ENCODE assay signal across 21 cellular contexts in genomic region chr6:98825602-98826230, GRCh38. TPM values are rescaled to one million over a fixed set of nuclear protein-coding genes. Genes with fewer than 3 reads are reported as not detected.
DNase-seq lines count a peak whose midpoint lies in the region; ATAC-seq and TF ChIP-seq lines count a peak whose summit lies in the region.
"Had no signal": no experiment of that assay in that cellular context is flagged by ENCODE, and none has a peak within 500 bp of the region (broad histone marks: within the 10 kb centered on the region; RNA-seq: fewer than 3 reads in every experiment).

No MANE protein-coding gene starts in this region.

- H3K36me3 ChIP-seq in KOPT-K1 (ENCODE audit: insufficient read depth, low read length) (no peaks in the 10 kb centered on the region), upper lobe of left lung (no peaks in the 10 kb centered on the region)
- H3K36me3 ChIP-seq: esophagus muscularis mucosa, gastrocnemius medialis had no signal

- no peak for ATAC-seq in stimulated activated naive CD8-positive, alpha-beta T cell treated with anti-CD3 and anti-CD28 coated beads, Interleukin-15, Interleukin-2, amounts not matched to agents 100 U/mL and 50 U/mL, for 24 hours
- no peak for ATAC-seq in upper lobe of left lung (ENCODE audit: low FRiP score in 2 of 2)
- ATAC-seq in GM18909 (IDR thresholded peaks at IDR 0.05; ENCODE audit: poor library complexity, unreplicated experiment): no peak
- ATAC-seq: activated T-cell treated with anti-CD3 and anti-CD28 coated beads, Interleukin-2, amount 50 U/mL, for 72 hours; effector memory CD8-positive, alpha-beta T cell; gastrocnemius medialis; left lobe of liver; Right ventricle myocardium inferior had no signal

- no peaks in the 10 kb centered on the region for H3K9me3 ChIP-seq in KOPT-K1 (ENCODE audit: insufficient read depth, low read length, poor library complexity, severe bottlenecking)
- H3K9me3 ChIP-seq in upper lobe of left lung: no peaks in the 10 kb centered on the region
- H3K9me3 ChIP-seq: esophagus muscularis mucosa, gastrocnemius medialis had no signal

- TF ChIP-seq EP300 in upper lobe of left lung (IDR thresholded peaks at IDR 0.05): no peak

- intact Hi-C loops in dorsolateral prefrontal cortex (cut with DNase I): no loop called here

- DNase-seq in dorsolateral prefrontal cortex: no peak
- DNase-seq in left kidney (ENCODE audit: low read depth, low spot score): peak; percentile 15
- peak; percentile 11 for DNase-seq in stimulated activated naive CD8-positive, alpha-beta T cell treated with anti-CD3 and anti-CD28 coated beads, Interleukin-15, Interleukin-2, amounts not matched to agents 100 U/mL and 50 U/mL, for 24 hours
- no peak for DNase-seq in NCI-H510A treated with DMSO at 0.1 percent for 48 hours (lab: John Stamatoyannopoulos, UW)
- DNase-seq in upper lobe of left lung: no peak
- DNase-seq: activated CD4-positive, alpha-beta T cell treated with anti-CD3 and anti-CD28 coated beads for 4 hours; activated T-cell treated with anti-CD3 and anti-CD28 coated beads, Interleukin-2, amount 50 U/mL, for 72 hours; CD4-positive, CD25-positive, alpha-beta regulatory T cell; DMS 273 treated with DMSO at 0.1 percent for 48 hours; effector memory CD8-positive, alpha-beta T cell; gastrocnemius medialis; KG1; NCI-H748 treated with DMSO at 0.1 percent for 48 hours; OCI-M1; substantia nigra had no signal

- H3K27ac ChIP-seq in KOPT-K1 (ENCODE audit: low read depth, low read length, poor library complexity, severe bottlenecking) (peak overlapping the region; percentile 74), dorsolateral prefrontal cortex (peak overlapping the region in 38 of 59 donors; percentile 2 to 98 (median 66)), upper lobe of left lung (no peak overlapping the region)
- H3K27ac ChIP-seq: esophagus muscularis mucosa, gastrocnemius medialis had no signal

- H3K4me3 ChIP-seq in dorsolateral prefrontal cortex (peak overlapping the region in 42 of 59 donors; percentile 44 to 78 (median 64)), upper lobe of left lung (no peak overlapping the region)

- H3K27me3 ChIP-seq in dorsolateral prefrontal cortex (peaks cover 0 to 35% (median 5%) of the 10 kb centered on the region in 45 donors), upper lobe of left lung (peaks cover 0 to 61% (median 23%) of the 10 kb centered on the region in 4 donors)

- TF ChIP-seq CTCF in dorsolateral prefrontal cortex (IDR thresholded peaks at IDR 0.05 in 54 of 56, conservative IDR thresholded peaks at IDR 0.05 in 2 of 56; ENCODE audit: low read depth in 1 of 56, partially characterized antibody in 56 of 56) (no peak), upper lobe of left lung (IDR thresholded peaks at IDR 0.05) (no peak)

- no peak for TF ChIP-seq POLR2A in upper lobe of left lung (IDR thresholded peaks at IDR 0.05)

- peaks cover 15 to 35% (median 21%) of the 10 kb centered on the region in 4 donors for H3K4me1 ChIP-seq in upper lobe of left lung

- WGBS in upper lobe of left lung, 2 donors: 4 to 8% methylated on average over 17 to 19 of the region's 19 CpGs

RNA-seq across cellular contexts. Expression of gene POU3F2, which starts 8.7 kb away (rescaled TPM):
- total RNA-seq in dorsolateral prefrontal cortex: 10 to 100 TPM; 10.8 to 38.0 (median 20.6) TPM
- total RNA-seq in upper lobe of left lung: not detected
- total RNA-seq: activated T-cell treated with anti-CD3 and anti-CD28 coated beads, Interleukin-2, amount 50 U/mL, for 72 hours; CD4-positive, CD25-positive, alpha-beta regulatory T cell; esophagus muscularis mucosa; left lobe of liver; mesenteric fat pad; Right ventricle myocardium inferior had no signal

Comparison
In these comparisons a context has a peak if more than half of its experiments do, and no peak if none do; other contexts are left out.
1. H3K27ac ChIP-seq: peak in KOPT-K1 (single experiment) and dorsolateral prefrontal cortex (38 of 59); none in upper lobe of left lung (0 of 4).
2. DNase-seq: peak in left kidney (single experiment) and stimulated activated naive CD8-positive, alpha-beta T cell treated with anti-CD3 and anti-CD28 coated beads, Interleukin-15, Interleukin-2, amounts not matched to agents 100 U/mL and 50 U/mL, for 24 hours (single experiment); none in dorsolateral prefrontal cortex (0 of 10), NCI-H510A treated with DMSO at 0.1 percent for 48 hours (single experiment) and upper lobe of left lung (0 of 2).
3. H3K4me3 ChIP-seq: peak in dorsolateral prefrontal cortex (42 of 59); none in upper lobe of left lung (0 of 4).
4. RNA of gene POU3F2, which starts 8.7 kb away (total RNA-seq): 10.8 to 38.0 TPM in dorsolateral prefrontal cortex; not detected in upper lobe of left lung; every median in the first group is over 10 times any median in the second.